ENCODE assay signal across 8 cellular contexts in the genomic region with DNA sequence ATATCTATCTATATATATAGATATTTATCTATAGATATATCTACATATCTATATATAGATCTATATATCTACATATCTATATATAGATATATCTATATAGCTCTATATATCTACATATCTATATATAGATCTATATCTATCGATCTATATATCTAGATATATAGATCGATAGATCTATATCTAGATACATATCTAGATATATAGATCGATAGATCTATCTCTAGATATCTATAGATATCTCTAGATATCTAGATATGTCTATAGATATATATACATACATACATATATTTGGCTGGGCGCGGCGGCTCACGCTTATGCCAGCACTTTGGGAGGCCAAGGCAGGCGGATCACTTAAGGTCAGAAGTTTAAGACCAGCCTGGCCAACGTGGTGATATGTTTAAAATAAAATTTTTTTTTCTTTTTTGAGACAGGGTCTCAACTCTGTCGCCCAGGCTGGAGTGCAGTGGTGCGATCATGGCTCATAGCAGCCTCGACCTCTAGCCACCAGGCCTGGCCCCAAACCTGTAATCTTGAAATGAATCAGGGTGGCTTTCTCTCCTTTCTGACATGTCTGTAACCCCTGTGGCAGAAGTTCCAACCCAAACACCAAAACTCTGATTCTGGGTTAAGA. TPM values are rescaled to one million over a fixed set of nuclear protein-coding genes. Genes with fewer than 3 reads are reported as not detected.
DNase-seq lines count a peak whose midpoint lies in the region; ATAC-seq, FAIRE-seq and TF ChIP-seq lines count a peak whose summit lies in the region.

No MANE protein-coding gene starts in this region.

- ATAC-seq in DND-41 (ENCODE audit: insufficient read depth, low read depth), result no peak
- ATAC-seq in HG03442 (IDR thresholded peaks at IDR 0.05; ENCODE audit: unreplicated experiment), result peak; percentile 21
- ATAC-seq in pancreas, result peak in 1 of 4 donors; percentile 17
- no peak for ATAC-seq in activated CD4-positive, CD25-positive, alpha-beta regulatory T cell treated with anti-CD3 and anti-CD28 coated beads, Interleukin-2, amount 50 U/mL, for 24 hours

- H3K27ac ChIP-seq in DND-41 (ENCODE audit: low read length) (no peak overlapping the region; the same call in 1 of the 2 replicates), pancreas (peak overlapping the region in 2 of 4 donors; percentile 27 to 33)

- H3K27me3 ChIP-seq in DND-41 (ENCODE audit: insufficient read depth, low read length, poor library complexity) (no peaks in the 10 kb centered on the region), bronchial epithelial cell (ENCODE audit: control insufficient read depth, insufficient read depth, low read length) (no peaks in the 10 kb centered on the region), pancreas (no peaks in the 10 kb centered on the region)

- DNase-seq in DND-41, result no peak
- no peak for DNase-seq in bronchial epithelial cell (ENCODE audit: low read depth)
- no peak for DNase-seq in pancreas
- no peak for DNase-seq in posterior vena cava (ENCODE audit: low spot score)
- DNase-seq in DMS114 treated with DMSO at 0.1 percent for 48 hours (lab: John Stamatoyannopoulos, UW; ENCODE audit: unreplicated experiment), result no peak
- DNase-seq in A172 (ENCODE audit: low spot score), result no peak

- no peaks in the 10 kb centered on the region for H4K20me1 ChIP-seq in DND-41 (ENCODE audit: insufficient read depth, low read length)

- H3K4me2 ChIP-seq in DND-41 (ENCODE audit: insufficient read depth, low read length), result peak overlapping the region; percentile 65

- H3K4me1 ChIP-seq in DND-41 (ENCODE audit: insufficient read depth, low read length) (peaks cover 9% of the 10 kb centered on the region), pancreas (no peaks in the 10 kb centered on the region)

- peak overlapping the region; percentile 42 for H2AFZ ChIP-seq in DND-41 (ENCODE audit: low read depth, low read length)

- TF ChIP-seq CTCF in DND-41 (IDR thresholded peaks at IDR 0.05; ENCODE audit: borderline replicate concordance, extremely low read depth, low read length, poor library complexity, severe bottlenecking), result no peak
- no peak for TF ChIP-seq CTCF in bronchial epithelial cell (IDR thresholded peaks at IDR 0.05; ENCODE audit: insufficient read depth, low read length, severe bottlenecking)
- no peak for TF ChIP-seq CTCF in pancreas (IDR thresholded peaks at IDR 0.05)

- H3K4me3 ChIP-seq in DND-41 (ENCODE audit: low read depth in 1 of 2, low read length in 2 of 2) (no peak overlapping the region; a peak in 1 of 4 replicates), bronchial epithelial cell (ENCODE audit: low read depth, low read length) (peak overlapping the region; percentile 40), pancreas (peak overlapping the region in 3 of 4 donors; percentile 14 to 51 (median 44))

- intact Hi-C loops in pancreas (cut with DNase I), result no loop called here
- intact Hi-C loops in posterior vena cava (cut with DNase I), result no loop called here

- FAIRE-seq in bronchial epithelial cell (lab: Jason Lieb, UNC), result no peak
- peak; percentile 96 for FAIRE-seq in pancreas (lab: Jason Lieb, UNC)

- H3K9ac ChIP-seq in DND-41 (ENCODE audit: low read depth, low read length), result peak overlapping the region; percentile 62; the same call in 1 of the 2 replicates

- H3K9me3 ChIP-seq in DND-41 (ENCODE audit: insufficient read depth, low read length, severe bottlenecking), result no peaks in the 10 kb centered on the region
- H3K9me3 ChIP-seq in pancreas, result no peaks in the 10 kb centered on the region

- WGBS in pancreas, 2 donors, result 76% methylated on average over 12 of the region's 12 CpGs

- no peaks in the 10 kb centered on the region for H3K79me2 ChIP-seq in DND-41 (ENCODE audit: insufficient read depth, low read length)

- peaks cover 17% of the 10 kb centered on the region for H3K36me3 ChIP-seq in DND-41 (ENCODE audit: insufficient read depth, low read length)
- H3K36me3 ChIP-seq in bronchial epithelial cell (ENCODE audit: control insufficient read depth, insufficient read depth, low read length), result no peaks in the 10 kb centered on the region
- H3K36me3 ChIP-seq in pancreas, result peaks cover 0 to 27% (median 5%) of the 10 kb centered on the region in 3 donors

RNA-seq across cellular contexts. Expression of a gene that starts 18.1 kb away (rescaled TPM):
- total RNA-seq in bronchial epithelial cell, result 204 and 210 TPM in 2 replicates
- total RNA-seq in pancreas, result 100 to 1,000 TPM in 2 of 6 donors, 10 to 100 TPM in 4; 53.1 to 107 (median 70.5) TPM
- polyA plus RNA-seq in pancreas, result 100 to 1,000 TPM; 164 to 167 TPM
- total RNA-seq in posterior vena cava, result 100 to 1,000 TPM; 167 to 176 TPM
- 411 and 467 TPM in 2 replicates for total RNA-seq in A172 (2014; rRNA removed; shearing (Covaris generic))

RNA-seq across cellular contexts. Expression of a gene that starts 28.6 kb away (rescaled TPM):
- total RNA-seq in bronchial epithelial cell, result 36.1 and 44.4 TPM in 2 replicates
- total RNA-seq in pancreas, result 10 to 100 TPM in 5 of 6 donors, 1 to 10 TPM in 1; 9.7 to 22.9 (median 14.1) TPM
- 10 to 100 TPM; 32.6 to 35.1 TPM for polyA plus RNA-seq in pancreas
- 10 to 100 TPM; 35.2 to 35.9 TPM for total RNA-seq in posterior vena cava
- 81.1 and 103 TPM in 2 replicates for total RNA-seq in A172 (2014; rRNA removed; shearing (Covaris generic))

RNA-seq across cellular contexts. Expression of a gene that starts 36.0 kb away (rescaled TPM):
- total RNA-seq in bronchial epithelial cell, result 16.6 and 19.7 TPM in 2 replicates
- total RNA-seq in pancreas, result 10 to 100 TPM in 4 of 6 donors, 1 to 10 TPM in 2; 6.8 to 11.5 (median 10.2) TPM
- polyA plus RNA-seq in pancreas, result 10 to 100 TPM in 1 of 2 donors, 1 to 10 TPM in 1; 6.8 to 11.1 TPM
- 10 to 100 TPM; 18.2 to 23.4 TPM for total RNA-seq in posterior vena cava
- total RNA-seq in A172 (2014; rRNA removed; shearing (Covaris generic)), result 47.8 and 58.1 TPM in 2 replicates

RNA-seq across cellular contexts. Expression of a gene that starts 36.6 kb away (rescaled TPM):
- total RNA-seq in bronchial epithelial cell (1.9 and 3.9 TPM in 2 replicates), pancreas (1 to 10 TPM in 4 of 6 donors, under 1 TPM in 2; 0.37 to 1.9 (median 1.1) TPM), posterior vena cava (1 to 10 TPM; 6.0 to 6.7 TPM)
- 1 to 10 TPM; 2.3 to 2.8 TPM for polyA plus RNA-seq in pancreas
- 13.5 and 19.4 TPM in 2 replicates for total RNA-seq in A172 (2014; rRNA removed; shearing (Covaris generic))

Comparison
In these comparisons a context has a peak if more than half of its experiments do, and no peak if none do; other contexts are left out.
1. H3K4me3 ChIP-seq: peak in bronchial epithelial cell (single experiment) and pancreas (3 of 4); none in DND-41 (0 of 2).